In the genomic region with DNA sequence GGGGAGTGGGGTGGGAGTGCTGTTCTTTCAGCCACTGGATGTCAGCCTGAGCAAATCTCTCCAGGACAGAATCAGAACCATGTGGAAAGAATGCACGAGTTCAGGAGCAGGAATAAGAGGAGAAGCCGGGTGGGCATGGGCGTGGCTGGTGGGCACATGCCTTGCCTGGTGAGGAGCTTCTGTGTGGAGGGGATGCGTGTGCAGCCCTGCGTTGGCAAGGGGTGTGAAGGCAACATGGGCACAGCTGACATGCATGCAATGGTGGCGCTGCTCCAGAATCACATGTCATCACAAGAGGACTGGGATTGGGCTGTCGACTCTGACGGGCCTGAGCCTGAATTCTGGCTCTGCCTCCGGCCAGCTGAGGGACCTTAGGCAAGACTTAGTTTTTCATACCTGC, we compare ENCODE assay signal across 23 cellular contexts.
"Had no signal": no experiment of that assay in that cellular context is flagged by ENCODE, and none has a peak within 500 bp of the region (broad histone marks: within the 10 kb centered on the region; RNA-seq: fewer than 3 reads in every experiment).

No MANE protein-coding gene starts in this region.

- H3K27ac ChIP-seq: dorsolateral prefrontal cortex, lower lobe of right lung, pancreas, thoracic aorta, transverse colon, vagina had no signal

- H3K36me3 ChIP-seq: heart right ventricle, lower lobe of right lung, pancreas, thoracic aorta, transverse colon, vagina had no signal

- H3K9me3 Mint-ChIP-seq: immature natural killer cell; naive thymus-derived CD8-positive, alpha-beta T cell; nephron progenitor cell; stimulated activated effector memory CD8-positive, alpha-beta T cell treated with anti-CD3 and anti-CD28 coated beads, Interleukin-12 subunit alpha, Interleukin-12 subunit beta, amount 100 ng/mL, for 72 hours had no signal

- H3K4me3 ChIP-seq: dorsolateral prefrontal cortex, heart right ventricle, lower lobe of right lung, pancreas, smooth muscle cell, thoracic aorta, transverse colon, vagina had no signal

- H3K9me3 ChIP-seq: heart right ventricle, lower lobe of right lung, pancreas, thoracic aorta, transverse colon, vagina had no signal

- H3K4me3 Mint-ChIP-seq: immature natural killer cell; naive thymus-derived CD8-positive, alpha-beta T cell; nephron progenitor cell; stimulated activated effector memory CD8-positive, alpha-beta T cell treated with anti-CD3 and anti-CD28 coated beads, Interleukin-12 subunit alpha, Interleukin-12 subunit beta, amount 100 ng/mL, for 72 hours had no signal

- H3K4me1 ChIP-seq: lower lobe of right lung, pancreas, transverse colon, vagina had no signal

- H3K4me2 ChIP-seq: smooth muscle cell had no signal

- H3K27ac Mint-ChIP-seq: immature natural killer cell; naive thymus-derived CD8-positive, alpha-beta T cell; nephron progenitor cell; stimulated activated effector memory CD8-positive, alpha-beta T cell treated with anti-CD3 and anti-CD28 coated beads, Interleukin-12 subunit alpha, Interleukin-12 subunit beta, amount 100 ng/mL, for 72 hours had no signal

- DNase-seq: cerebellar nuclear complex; dorsolateral prefrontal cortex; effector CD4-positive, alpha-beta T cell; foreskin melanocyte; glutamatergic neuron; heart right ventricle; hippocampal formation; immature natural killer cell; islet precursor cell; left ventricle myocardium superior; lower lobe of right lung; naive thymus-derived CD8-positive, alpha-beta T cell; nephron progenitor cell; occipital lobe; pancreas; stimulated activated CD4-positive, alpha-beta T cell treated with anti-CD3 and anti-CD28 coated beads, Interleukin-2, amount 100 ng/mL, for 24 hours; stimulated activated CD4-positive, alpha-beta T cell treated with anti-CD3 and anti-CD28 coated beads, Interleukin-4, amount 100 ng/mL, for 24 hours; stimulated activated naive CD8-positive, alpha-beta T cell treated with anti-CD3 and anti-CD28 coated beads, Interleukin-15, Interleukin-2, amounts not matched to agents 100 U/mL and 50 U/mL, for 24 hours; transverse colon had no signal

- H3K36me3 Mint-ChIP-seq: immature natural killer cell; naive thymus-derived CD8-positive, alpha-beta T cell; stimulated activated effector memory CD8-positive, alpha-beta T cell treated with anti-CD3 and anti-CD28 coated beads, Interleukin-12 subunit alpha, Interleukin-12 subunit beta, amount 100 ng/mL, for 72 hours had no signal

- H3K27me3 ChIP-seq: pancreas, vagina had no signal

- H3K4me1 Mint-ChIP-seq: immature natural killer cell; naive thymus-derived CD8-positive, alpha-beta T cell had no signal
